8 cellular contexts compared by ENCODE assay signal in genomic region chr6:29834564-29835436, GRCh38. TPM values are rescaled to one million over a fixed set of nuclear protein-coding genes. Genes with fewer than 3 reads are reported as not detected.
DNase-seq lines count a peak whose midpoint lies in the region; ATAC-seq and TF ChIP-seq lines count a peak whose summit lies in the region.

No MANE protein-coding gene starts in this region.

- H2AFZ ChIP-seq in neural cell (ENCODE audit: low read depth, low read length): no peak overlapping the region

- no peak overlapping the region for H3K4me2 ChIP-seq in neural cell (ENCODE audit: low read length)

- H3F3A ChIP-seq in neural cell (ENCODE audit: insufficient read depth, low read length, poor library complexity, severe bottlenecking): no peaks in the 10 kb centered on the region

- POLR2A ChIA-PET in CD8-positive, alpha-beta T cell (lab: Charles Lee): interaction anchor here (0.6 kb wide), 1 partner anchor 118 kb away, joined by 3 read pairs; no protein-coding TSS in a partner anchor
- POLR2A ChIA-PET in activated CD4-positive, alpha-beta T cell treated with anti-CD3 and anti-CD28 coated beads, Interleukin-2, amount 10 ng/mL, durations not matched to agents 7 days and 5 days (lab: Charles Lee): no interaction called here

- H3K27me3 ChIP-seq in CD8-positive, alpha-beta T cell (ENCODE audit: insufficient read depth, low read length): peaks cover 8% of the 10 kb centered on the region
- H3K27me3 ChIP-seq in endodermal cell (ENCODE audit: control insufficient read depth, insufficient read depth, low read length, poor library complexity, severe bottlenecking): peaks cover 38% of the 10 kb centered on the region
- no peaks in the 10 kb centered on the region for H3K27me3 ChIP-seq in neural cell (ENCODE audit: insufficient read depth, low read depth, low read length)

- no peak overlapping the region for H3K27ac Mint-ChIP-seq in CD8-positive, alpha-beta T cell
- H3K27ac Mint-ChIP-seq in activated CD4-positive, alpha-beta T cell treated with anti-CD3 and anti-CD28 coated beads, Interleukin-2, amount 10 ng/mL, durations not matched to agents 7 days and 5 days: no peak overlapping the region
- no peak overlapping the region for H3K27ac Mint-ChIP-seq in endodermal cell

- no peaks in the 10 kb centered on the region for H3K9me3 ChIP-seq in CD8-positive, alpha-beta T cell (ENCODE audit: low read length)
- no peaks in the 10 kb centered on the region for H3K9me3 ChIP-seq in endodermal cell (ENCODE audit: control insufficient read depth, low read length)
- H3K9me3 ChIP-seq in neural cell (ENCODE audit: low read length): no peaks in the 10 kb centered on the region

- no peaks in the 10 kb centered on the region for H4K20me1 ChIP-seq in neural cell (ENCODE audit: insufficient read depth)

- WGBS in endodermal cell (ENCODE audit: insufficient coverage in 1 of 2, insufficient read length in 1 of 2), 2 experiments: 33 to 42% methylated on average over 11 to 16 of the region's 16 CpGs

- peak; percentile 57 for ATAC-seq in CD8-positive, alpha-beta T cell
- no peak for ATAC-seq in GM19455 (IDR thresholded peaks at IDR 0.05; ENCODE audit: unreplicated experiment)
- no peak for ATAC-seq in GM21786 (IDR thresholded peaks at IDR 0.05; ENCODE audit: unreplicated experiment)
- ATAC-seq in HG02623 (IDR thresholded peaks at IDR 0.05; ENCODE audit: unreplicated experiment): no peak

- no peaks in the 10 kb centered on the region for H3K4me1 ChIP-seq in CD8-positive, alpha-beta T cell (ENCODE audit: insufficient read depth, low read length)
- H3K4me1 ChIP-seq in endodermal cell (ENCODE audit: control insufficient read depth, insufficient read depth, low read length): no peaks in the 10 kb centered on the region

- H3K27ac ChIP-seq in CD8-positive, alpha-beta T cell (ENCODE audit: low read depth, low read length): no peak overlapping the region
- no peak overlapping the region for H3K27ac ChIP-seq in endodermal cell (ENCODE audit: low read depth, low read length)
- H3K27ac ChIP-seq in neural cell (ENCODE audit: low read length): no peak overlapping the region

- no peaks in the 10 kb centered on the region for H3K79me2 ChIP-seq in neural cell (replicated peaks; ENCODE audit: insufficient read depth, low read length)

- TF ChIP-seq EP300 in neural cell (conservative IDR thresholded peaks at IDR 0.05; ENCODE audit: poor library complexity, severe bottlenecking): no peak

- no peak overlapping the region for H3K4me3 ChIP-seq in CD8-positive, alpha-beta T cell (ENCODE audit: low read depth, low read length)
- H3K4me3 ChIP-seq in Jurkat, Clone E6-1 (ENCODE audit: low read length): no peak overlapping the region
- no peak overlapping the region for H3K4me3 ChIP-seq in endodermal cell (ENCODE audit: low read length)
- no peak overlapping the region for H3K4me3 ChIP-seq in neural cell (ENCODE audit: low read length)

- no peak overlapping the region for H3K9ac ChIP-seq in endodermal cell (ENCODE audit: extremely low read depth, low read length, poor library complexity, severe bottlenecking)
- H3K9ac ChIP-seq in neural cell (ENCODE audit: low read length): no peak overlapping the region

- no peaks in the 10 kb centered on the region for H3K4me1 Mint-ChIP-seq in CD8-positive, alpha-beta T cell (ENCODE audit: low read depth)
- peaks cover 10% of the 10 kb centered on the region for H3K4me1 Mint-ChIP-seq in activated CD4-positive, alpha-beta T cell treated with anti-CD3 and anti-CD28 coated beads, Interleukin-2, amount 10 ng/mL, durations not matched to agents 7 days and 5 days
- no peaks in the 10 kb centered on the region for H3K4me1 Mint-ChIP-seq in endodermal cell

- intact Hi-C loops in CD8-positive, alpha-beta T cell (cut with DNase I, micrococcal nuclease): loop anchor here (1.0 to 5.0 kb wide), 4 partner anchors 82 to 132 kb away; no protein-coding TSS in a partner anchor

- peak; percentile 26 to 77 (median 46) for DNase-seq in CD8-positive, alpha-beta T cell
- peak; percentile 6 for DNase-seq in Jurkat, Clone E6-1 (ENCODE audit: low read depth, low spot score)
- peak; percentile 57 for DNase-seq in activated CD4-positive, alpha-beta T cell treated with anti-CD3 and anti-CD28 coated beads, Interleukin-2, amount 10 ng/mL, durations not matched to agents 7 days and 5 days
- DNase-seq in endodermal cell: peak; percentile 91

- no peaks in the 10 kb centered on the region for H3K9me2 ChIP-seq in neural cell (ENCODE audit: insufficient read depth, low read length)

- H3K36me3 ChIP-seq in CD8-positive, alpha-beta T cell (ENCODE audit: insufficient read depth, low read length): no peaks in the 10 kb centered on the region
- H3K36me3 ChIP-seq in endodermal cell (ENCODE audit: control insufficient read depth, insufficient read depth, low read length): no peaks in the 10 kb centered on the region
- no peaks in the 10 kb centered on the region for H3K36me3 ChIP-seq in neural cell (ENCODE audit: insufficient read depth, low read length)

- peaks cover 68% of the 10 kb centered on the region for H3K27me3 Mint-ChIP-seq in CD8-positive, alpha-beta T cell (ENCODE audit: low read depth)
- peaks cover 69% of the 10 kb centered on the region for H3K27me3 Mint-ChIP-seq in activated CD4-positive, alpha-beta T cell treated with anti-CD3 and anti-CD28 coated beads, Interleukin-2, amount 10 ng/mL, durations not matched to agents 7 days and 5 days
- peaks cover 63% of the 10 kb centered on the region for H3K27me3 Mint-ChIP-seq in endodermal cell (ENCODE audit: insufficient read depth)

- no peak overlapping the region for H3K4me3 Mint-ChIP-seq in CD8-positive, alpha-beta T cell
- H3K4me3 Mint-ChIP-seq in activated CD4-positive, alpha-beta T cell treated with anti-CD3 and anti-CD28 coated beads, Interleukin-2, amount 10 ng/mL, durations not matched to agents 7 days and 5 days: no peak overlapping the region
- no peak overlapping the region for H3K4me3 Mint-ChIP-seq in endodermal cell

- no peak for TF ChIP-seq RAD21 in neural cell (conservative IDR thresholded peaks at IDR 0.05)

- TF ChIP-seq CTCF in CD8-positive, alpha-beta T cell (IDR thresholded peaks at IDR 0.05): peak; percentile 79
- TF ChIP-seq CTCF in endodermal cell (conservative IDR thresholded peaks at IDR 0.05) (peak; percentile 99), neural cell (IDR thresholded peaks at IDR 0.05; ENCODE audit: poor library complexity, severe bottlenecking) (peak; percentile 45)

- no peaks in the 10 kb centered on the region for H3K9me3 Mint-ChIP-seq in CD8-positive, alpha-beta T cell
- no peaks in the 10 kb centered on the region for H3K9me3 Mint-ChIP-seq in activated CD4-positive, alpha-beta T cell treated with anti-CD3 and anti-CD28 coated beads, Interleukin-2, amount 10 ng/mL, durations not matched to agents 7 days and 5 days
- H3K9me3 Mint-ChIP-seq in endodermal cell: no peaks in the 10 kb centered on the region

- H3K36me3 Mint-ChIP-seq in CD8-positive, alpha-beta T cell: no peaks in the 10 kb centered on the region
- no peaks in the 10 kb centered on the region for H3K36me3 Mint-ChIP-seq in activated CD4-positive, alpha-beta T cell treated with anti-CD3 and anti-CD28 coated beads, Interleukin-2, amount 10 ng/mL, durations not matched to agents 7 days and 5 days (ENCODE audit: low read depth)
- H3K36me3 Mint-ChIP-seq in endodermal cell (ENCODE audit: low read depth): no peaks in the 10 kb centered on the region

- CTCF ChIA-PET in CD8-positive, alpha-beta T cell (lab: Charles Lee): interaction anchor here (0.6 to 7.0 kb wide), 21 partner anchors 9 to 218 kb away, joined by 3 to 90 read pairs (median 5); no protein-coding TSS in a partner anchor
- CTCF ChIA-PET in activated CD4-positive, alpha-beta T cell treated with anti-CD3 and anti-CD28 coated beads, Interleukin-2, amount 10 ng/mL, durations not matched to agents 7 days and 5 days (lab: Charles Lee): interaction anchor here (1.0 to 1.5 kb wide), 9 partner anchors 9 to 138 kb away, joined by 3 to 7 read pairs (median 3); no protein-coding TSS in a partner anchor

TF ChIP-seq in neural cell, 6 proteins besides CTCF, POLR2A, EP300 and RAD21 (continues in another document):
- TF ChIP-seq EZH2 (IDR thresholded peaks at IDR 0.05; ENCODE audit: borderline replicate concordance, insufficient read depth, low read length, poor library complexity, severe bottlenecking) (no peak), POLR2AphosphoS5 (IDR thresholded peaks at IDR 0.05) (no peak), REST (IDR thresholded peaks at IDR 0.05; ENCODE audit: borderline replicate concordance) (no peak), TAF1 (IDR thresholded peaks at IDR 0.05; ENCODE audit: low read depth) (no peak), SMC3 (conservative IDR thresholded peaks at IDR 0.05; ENCODE audit: poor library complexity) (peak; percentile 44)

RNA-seq across cellular contexts. Expression of gene HLA-G, which starts 7.2 kb away (rescaled TPM):
- total RNA-seq in CD8-positive, alpha-beta T cell: 1 to 10 TPM; 6.9 to 7.2 TPM
- polyA plus RNA-seq in Jurkat, Clone E6-1 (2012; ENCODE audit: insufficient read depth, insufficient read length): 1.0 TPM
- 1 to 10 TPM; 1.3 TPM for total RNA-seq in activated CD4-positive, alpha-beta T cell treated with anti-CD3 and anti-CD28 coated beads, Interleukin-2, amount 10 ng/mL, durations not matched to agents 7 days and 5 days
- 1 to 10 TPM in 1 of 2 donors, under 1 TPM in 1; 0.58 to 1.1 TPM for total RNA-seq in endodermal cell
- polyA plus RNA-seq in endodermal cell (2013, experiment 1 of 2): not detected
- polyA plus RNA-seq in endodermal cell (2013, experiment 2 of 2): not detected
- polyA plus RNA-seq in neural cell: not detected in 2 replicates
- polyA minus RNA-seq in neural cell: not detected in 2 replicates

Comparison
In these comparisons a context has a peak if more than half of its experiments do, and no peak if none do; other contexts are left out.
1. DNase-seq: peak in every context shown above with its lines; median percentile 91 in endodermal cell; 57 in activated CD4-positive, alpha-beta T cell treated with anti-CD3 and anti-CD28 coated beads, Interleukin-2, amount 10 ng/mL, durations not matched to agents 7 days and 5 days; 46 in CD8-positive, alpha-beta T cell; 6 in Jurkat, Clone E6-1.
2. CTCF ChIP-seq: peak in every context shown above with its lines; median percentile 99 in endodermal cell; 79 in CD8-positive, alpha-beta T cell; 45 in neural cell.